ENCODE assay signal across 21 cellular contexts in genomic region chr1:33047290-33047689, GRCh38.
"Had no signal": no experiment of that assay in that cellular context is flagged by ENCODE, and none has a peak within 500 bp of the region (broad histone marks: within the 10 kb centered on the region; RNA-seq: fewer than 3 reads in every experiment).

No MANE protein-coding gene starts in this region.

- H2AFZ ChIP-seq: hepatocyte, neural progenitor cell had no signal

- H3K9me3 Mint-ChIP-seq: stimulated activated naive CD8-positive, alpha-beta T cell treated with anti-CD3 and anti-CD28 coated beads, Interleukin-15, Interleukin-2, amounts not matched to agents 100 ng/mL and 50 ng/mL, for 24 hours had no signal

- H3K27me3 Mint-ChIP-seq: progenitor cell of endocrine pancreas had no signal

- H3K9me3 ChIP-seq: pancreas, right lobe of liver, spleen, tibial artery, upper lobe of right lung, vagina had no signal

- H3K4me1 ChIP-seq: neural progenitor cell, pancreas, tibial artery, vagina had no signal

- H3K27ac ChIP-seq: hepatocyte, neural progenitor cell, pancreas, right lobe of liver, tibial artery, upper lobe of right lung, vagina had no signal

- H3K27me3 ChIP-seq: hepatocyte, neural progenitor cell, pancreas, right lobe of liver, spleen, tibial artery, upper lobe of right lung, vagina had no signal

- H3K79me2 ChIP-seq: hepatocyte had no signal

- H3K27ac Mint-ChIP-seq: endodermal cell; neural progenitor cell; progenitor cell of endocrine pancreas; stimulated activated memory B cell treated with anti-CD40 and anti-IgM and Interleukin-4, amounts not matched to agents 10 μg/mL and 1 μg/mL and 100 μg/mL, for 72 hours; stimulated activated naive CD8-positive, alpha-beta T cell treated with anti-CD3 and anti-CD28 coated beads, Interleukin-15, Interleukin-2, amounts not matched to agents 100 ng/mL and 50 ng/mL, for 24 hours had no signal

- ATAC-seq: naive thymus-derived CD8-positive, alpha-beta T cell; pancreas; stimulated activated memory B cell treated with anti-CD40 and anti-IgM and Interleukin-4, amounts not matched to agents 10 μg/mL and 1 μg/mL and 100 μg/mL, for 72 hours had no signal

- H3K4me1 Mint-ChIP-seq: stimulated activated memory B cell treated with anti-CD40 and anti-IgM and Interleukin-4, amounts not matched to agents 10 μg/mL and 1 μg/mL and 100 μg/mL, for 72 hours had no signal

- DNase-seq: effector CD4-positive, alpha-beta T cell; endodermal cell; foreskin melanocyte; head of caudate nucleus; left colon; naive thymus-derived CD8-positive, alpha-beta T cell; occipital lobe; pancreas; spleen; stimulated activated CD4-positive, alpha-beta T cell treated with anti-CD3 and anti-CD28 coated beads, Interleukin-15, amount 100 ng/mL, for 24 hours; stimulated activated CD4-positive, alpha-beta T cell treated with anti-CD3 and anti-CD28 coated beads, Interleukin-1b, Interleukin-23, amount 100 ng/mL, for 48 hours; stimulated activated CD4-positive, alpha-beta T cell treated with anti-CD3 and anti-CD28 coated beads, Interleukin-4, amount 100 ng/mL, for 24 hours; tibial artery; upper lobe of right lung had no signal

- H3K4me3 Mint-ChIP-seq: endodermal cell; naive thymus-derived CD8-positive, alpha-beta T cell; neural progenitor cell; stimulated activated memory B cell treated with anti-CD40 and anti-IgM and Interleukin-4, amounts not matched to agents 10 μg/mL and 1 μg/mL and 100 μg/mL, for 72 hours; stimulated activated naive CD8-positive, alpha-beta T cell treated with anti-CD3 and anti-CD28 coated beads, Interleukin-15, Interleukin-2, amounts not matched to agents 100 ng/mL and 50 ng/mL, for 24 hours had no signal

- H3K36me3 Mint-ChIP-seq: naive thymus-derived CD8-positive, alpha-beta T cell; stimulated activated memory B cell treated with anti-CD40 and anti-IgM and Interleukin-4, amounts not matched to agents 10 μg/mL and 1 μg/mL and 100 μg/mL, for 72 hours had no signal

- H3K4me3 ChIP-seq: hepatocyte, neural progenitor cell, pancreas, right lobe of liver, spleen, tibial artery, upper lobe of right lung, vagina had no signal

- H3K36me3 ChIP-seq: neural progenitor cell, pancreas, right lobe of liver, spleen, tibial artery, upper lobe of right lung, vagina had no signal

- H3K4me2 ChIP-seq: hepatocyte, neural progenitor cell had no signal

- H3K9ac ChIP-seq: neural progenitor cell had no signal
